Comparison of ENCODE assay signal across 1 cellular context in the genomic region with DNA sequence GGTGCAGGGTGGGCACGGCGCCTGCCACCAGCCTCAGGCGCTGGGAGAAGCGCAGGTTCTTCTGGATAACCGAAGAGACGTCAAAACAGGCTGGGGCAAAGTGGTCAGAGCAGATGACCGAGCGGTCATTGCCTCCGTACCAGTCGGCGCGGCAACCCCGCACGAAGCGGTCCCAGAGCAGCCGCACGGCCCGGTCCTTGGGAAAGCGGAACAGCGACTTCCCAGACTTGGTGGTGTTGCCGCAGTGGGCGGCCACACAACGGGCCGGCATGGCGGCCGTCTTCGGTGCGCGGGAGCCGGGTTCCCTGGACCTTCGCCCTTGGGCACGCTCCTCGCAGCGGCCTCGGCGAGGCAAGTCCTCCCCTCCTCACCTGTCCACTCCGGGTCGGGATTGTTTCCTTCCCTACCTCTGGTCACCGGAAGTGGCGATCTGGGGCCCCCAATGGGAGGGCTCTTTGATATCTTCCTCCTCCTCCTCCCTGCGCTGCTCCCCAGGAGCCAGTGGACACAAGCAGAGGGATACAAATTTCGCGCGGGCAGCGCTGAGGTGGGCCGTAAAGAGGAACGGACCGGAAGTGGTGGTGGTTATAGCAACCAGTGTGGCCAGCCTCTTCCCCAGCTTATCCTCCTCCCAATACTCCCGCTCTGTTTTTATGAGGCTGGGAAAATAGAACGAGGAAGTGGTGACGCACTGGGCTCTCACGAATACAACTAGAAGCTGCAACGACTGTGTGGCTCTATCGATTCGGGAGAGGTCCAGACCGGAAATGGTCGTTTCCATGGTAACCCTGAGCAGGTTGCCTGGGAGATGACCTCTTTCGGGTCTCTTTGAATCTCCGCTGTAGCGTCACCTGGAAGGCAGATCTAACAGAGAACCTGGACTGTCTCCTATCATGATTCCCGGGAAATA.
A peak's percentile ranks its signal among the peaks of the same experiment; 100 is the strongest.
TF ChIP-seq lines count a peak whose summit lies in the region.

Gene LRRC49, plus strand, starts transcription at position 825 of the 910 bp plus-strand sequence. Its CDS starts 69 bp downstream, at position 894.
Gene THAP10, minus strand, starts transcription at position 432 of the 910 bp plus-strand sequence. Its CDS starts 161 bp downstream, at position 271.

TF ChIP-seq in HepG2, 621 proteins besides CTCF, POLR2A, EP300 and RAD21 (continued from another document):
- TF ChIP-seq, protein P1, sequence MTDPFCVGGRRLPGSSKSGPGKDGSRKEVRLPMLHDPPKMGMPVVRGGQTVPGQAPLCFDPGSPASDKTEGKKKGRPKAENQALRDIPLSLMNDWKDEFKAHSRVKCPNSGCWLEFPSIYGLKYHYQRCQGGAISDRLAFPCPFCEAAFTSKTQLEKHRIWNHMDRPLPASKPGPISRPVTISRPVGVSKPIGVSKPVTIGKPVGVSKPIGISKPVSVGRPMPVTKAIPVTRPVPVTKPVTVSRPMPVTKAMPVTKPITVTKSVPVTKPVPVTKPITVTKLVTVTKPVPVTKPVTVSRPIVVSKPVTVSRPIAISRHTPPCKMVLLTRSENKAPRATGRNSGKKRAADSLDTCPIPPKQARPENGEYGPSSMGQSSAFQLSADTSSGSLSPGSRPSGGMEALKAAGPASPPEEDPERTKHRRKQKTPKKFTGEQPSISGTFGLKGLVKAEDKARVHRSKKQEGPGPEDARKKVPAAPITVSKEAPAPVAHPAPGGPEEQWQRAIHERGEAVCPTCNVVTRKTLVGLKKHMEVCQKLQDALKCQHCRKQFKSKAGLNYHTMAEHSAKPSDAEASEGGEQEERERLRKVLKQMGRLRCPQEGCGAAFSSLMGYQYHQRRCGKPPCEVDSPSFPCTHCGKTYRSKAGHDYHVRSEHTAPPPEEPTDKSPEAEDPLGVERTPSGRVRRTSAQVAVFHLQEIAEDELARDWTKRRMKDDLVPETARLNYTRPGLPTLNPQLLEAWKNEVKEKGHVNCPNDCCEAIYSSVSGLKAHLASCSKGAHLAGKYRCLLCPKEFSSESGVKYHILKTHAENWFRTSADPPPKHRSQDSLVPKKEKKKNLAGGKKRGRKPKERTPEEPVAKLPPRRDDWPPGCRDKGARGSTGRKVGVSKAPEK (CRISPR knock-in tag; IDR thresholded peaks at IDR 0.05; ENCODE audit: borderline replicate concordance), result peak; percentile 78; the same call in 1 of the 2 replicates
- TF ChIP-seq DMAP1 (CRISPR knock-in tag; IDR thresholded peaks at IDR 0.05) (peak; percentile 45), ZIK1 (CRISPR knock-in tag; IDR thresholded peaks at IDR 0.05; ENCODE audit: borderline replicate concordance, low read depth) (0 out of 2 replicates have a peak, but pooled peaks have one; percentile 19), ZNF747 (CRISPR knock-in tag; IDR thresholded peaks at IDR 0.05; ENCODE audit: borderline replicate concordance) (peak; percentile 49), CEBPG (CRISPR knock-in tag; IDR thresholded peaks at IDR 0.05) (no peak), ZFP41 (CRISPR knock-in tag; IDR thresholded peaks at IDR 0.05; ENCODE audit: borderline replicate concordance) (no peak; the same call in 1 of the 2 replicates), POLR2G (IDR thresholded peaks at IDR 0.05; ENCODE audit: low read depth, low read length) (peak; percentile 67), POLR2AphosphoS5 (IDR thresholded peaks at IDR 0.05; ENCODE audit: low read depth, low read length) (peak; percentile 63), HNRNPL (IDR thresholded peaks at IDR 0.05; ENCODE audit: low read depth, low read length) (0 out of 2 replicates have a peak, but pooled peaks have one; percentile 39), ZSCAN9 (CRISPR knock-in tag; IDR thresholded peaks at IDR 0.05; ENCODE audit: borderline replicate concordance) (0 out of 2 replicates have a peak, but pooled peaks have one; percentile 19), KDM2A (CRISPR knock-in tag; IDR thresholded peaks at IDR 0.05; ENCODE audit: borderline replicate concordance, low read depth) (peak; percentile 72; the same call in 1 of the 2 replicates), ZNF441 (CRISPR knock-in tag; IDR thresholded peaks at IDR 0.05; ENCODE audit: borderline replicate concordance) (no peak), PPARG (CRISPR knock-in tag; conservative IDR thresholded peaks at IDR 0.05) (no peak), NFE2L2 (IDR thresholded peaks at IDR 0.05; ENCODE audit: low read length) (no peak), HOXA3 (CRISPR knock-in tag; IDR thresholded peaks at IDR 0.05) (peak; percentile 72), NR2C2 (CRISPR knock-in tag; IDR thresholded peaks at IDR 0.05; ENCODE audit: borderline replicate concordance) (peak; percentile 94), ZNF333 (CRISPR knock-in tag; IDR thresholded peaks at IDR 0.05; ENCODE audit: borderline replicate concordance) (0 out of 2 replicates have a peak, but pooled peaks have one; percentile 36), ZNF644 (CRISPR knock-in tag; IDR thresholded peaks at IDR 0.05; ENCODE audit: low read depth) (no peak)
- TF ChIP-seq, protein P2, sequence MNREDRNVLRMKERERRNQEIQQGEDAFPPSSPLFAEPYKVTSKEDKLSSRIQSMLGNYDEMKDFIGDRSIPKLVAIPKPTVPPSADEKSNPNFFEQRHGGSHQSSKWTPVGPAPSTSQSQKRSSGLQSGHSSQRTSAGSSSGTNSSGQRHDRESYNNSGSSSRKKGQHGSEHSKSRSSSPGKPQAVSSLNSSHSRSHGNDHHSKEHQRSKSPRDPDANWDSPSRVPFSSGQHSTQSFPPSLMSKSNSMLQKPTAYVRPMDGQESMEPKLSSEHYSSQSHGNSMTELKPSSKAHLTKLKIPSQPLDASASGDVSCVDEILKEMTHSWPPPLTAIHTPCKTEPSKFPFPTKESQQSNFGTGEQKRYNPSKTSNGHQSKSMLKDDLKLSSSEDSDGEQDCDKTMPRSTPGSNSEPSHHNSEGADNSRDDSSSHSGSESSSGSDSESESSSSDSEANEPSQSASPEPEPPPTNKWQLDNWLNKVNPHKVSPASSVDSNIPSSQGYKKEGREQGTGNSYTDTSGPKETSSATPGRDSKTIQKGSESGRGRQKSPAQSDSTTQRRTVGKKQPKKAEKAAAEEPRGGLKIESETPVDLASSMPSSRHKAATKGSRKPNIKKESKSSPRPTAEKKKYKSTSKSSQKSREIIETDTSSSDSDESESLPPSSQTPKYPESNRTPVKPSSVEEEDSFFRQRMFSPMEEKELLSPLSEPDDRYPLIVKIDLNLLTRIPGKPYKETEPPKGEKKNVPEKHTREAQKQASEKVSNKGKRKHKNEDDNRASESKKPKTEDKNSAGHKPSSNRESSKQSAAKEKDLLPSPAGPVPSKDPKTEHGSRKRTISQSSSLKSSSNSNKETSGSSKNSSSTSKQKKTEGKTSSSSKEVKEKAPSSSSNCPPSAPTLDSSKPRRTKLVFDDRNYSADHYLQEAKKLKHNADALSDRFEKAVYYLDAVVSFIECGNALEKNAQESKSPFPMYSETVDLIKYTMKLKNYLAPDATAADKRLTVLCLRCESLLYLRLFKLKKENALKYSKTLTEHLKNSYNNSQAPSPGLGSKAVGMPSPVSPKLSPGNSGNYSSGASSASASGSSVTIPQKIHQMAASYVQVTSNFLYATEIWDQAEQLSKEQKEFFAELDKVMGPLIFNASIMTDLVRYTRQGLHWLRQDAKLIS (CRISPR knock-in tag; IDR thresholded peaks at IDR 0.05), result no peak
- TF ChIP-seq, protein P3, sequence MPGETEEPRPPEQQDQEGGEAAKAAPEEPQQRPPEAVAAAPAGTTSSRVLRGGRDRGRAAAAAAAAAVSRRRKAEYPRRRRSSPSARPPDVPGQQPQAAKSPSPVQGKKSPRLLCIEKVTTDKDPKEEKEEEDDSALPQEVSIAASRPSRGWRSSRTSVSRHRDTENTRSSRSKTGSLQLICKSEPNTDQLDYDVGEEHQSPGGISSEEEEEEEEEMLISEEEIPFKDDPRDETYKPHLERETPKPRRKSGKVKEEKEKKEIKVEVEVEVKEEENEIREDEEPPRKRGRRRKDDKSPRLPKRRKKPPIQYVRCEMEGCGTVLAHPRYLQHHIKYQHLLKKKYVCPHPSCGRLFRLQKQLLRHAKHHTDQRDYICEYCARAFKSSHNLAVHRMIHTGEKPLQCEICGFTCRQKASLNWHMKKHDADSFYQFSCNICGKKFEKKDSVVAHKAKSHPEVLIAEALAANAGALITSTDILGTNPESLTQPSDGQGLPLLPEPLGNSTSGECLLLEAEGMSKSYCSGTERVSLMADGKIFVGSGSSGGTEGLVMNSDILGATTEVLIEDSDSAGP (CRISPR knock-in tag; IDR thresholded peaks at IDR 0.05; ENCODE audit: borderline replicate concordance), result peak; percentile 82
